1 cellular context compared by ENCODE assay signal in the genomic region with DNA sequence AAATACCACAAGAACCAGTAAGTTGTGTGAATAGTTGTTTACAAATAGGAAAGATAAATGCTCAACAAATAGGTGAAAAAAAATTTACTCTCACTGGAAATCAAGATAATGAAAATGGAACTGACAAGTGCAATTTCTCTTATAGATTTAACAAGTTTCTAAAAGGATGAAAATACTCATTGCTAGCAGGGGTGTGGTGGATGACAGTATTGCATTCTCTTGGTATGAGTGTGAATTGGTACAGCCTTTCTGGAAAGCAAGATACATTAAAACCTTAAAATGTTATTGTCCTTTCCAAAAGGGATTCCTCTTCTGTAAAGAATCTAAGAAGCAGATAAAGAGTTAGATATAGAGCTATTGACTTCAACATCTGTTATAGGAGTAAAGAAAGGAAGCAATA.
TF ChIP-seq lines count a peak whose summit lies in the region.

No MANE protein-coding gene starts in this region.

TF ChIP-seq in HepG2, 621 proteins besides CTCF, POLR2A, EP300 and RAD21 (continued from another document):
- TF ChIP-seq, protein P1, sequence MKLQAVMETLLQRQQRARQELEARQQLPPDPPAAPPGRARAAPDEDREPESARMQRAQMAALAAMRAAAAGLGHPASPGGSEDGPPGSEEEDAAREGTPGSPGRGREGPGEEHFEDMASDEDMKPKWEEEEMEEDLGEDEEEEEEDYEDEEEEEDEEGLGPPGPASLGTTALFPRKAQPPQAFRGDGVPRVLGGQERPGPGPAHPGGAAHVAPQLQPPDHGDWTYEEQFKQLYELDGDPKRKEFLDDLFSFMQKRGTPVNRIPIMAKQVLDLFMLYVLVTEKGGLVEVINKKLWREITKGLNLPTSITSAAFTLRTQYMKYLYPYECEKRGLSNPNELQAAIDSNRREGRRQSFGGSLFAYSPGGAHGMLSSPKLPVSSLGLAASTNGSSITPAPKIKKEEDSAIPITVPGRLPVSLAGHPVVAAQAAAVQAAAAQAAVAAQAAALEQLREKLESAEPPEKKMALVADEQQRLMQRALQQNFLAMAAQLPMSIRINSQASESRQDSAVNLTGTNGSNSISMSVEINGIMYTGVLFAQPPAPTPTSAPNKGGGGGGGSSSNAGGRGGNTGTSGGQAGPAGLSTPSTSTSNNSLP (IDR thresholded peaks at IDR 0.05; ENCODE audit: low read depth, low read length) = no peak
- TF ChIP-seq, protein P2, sequence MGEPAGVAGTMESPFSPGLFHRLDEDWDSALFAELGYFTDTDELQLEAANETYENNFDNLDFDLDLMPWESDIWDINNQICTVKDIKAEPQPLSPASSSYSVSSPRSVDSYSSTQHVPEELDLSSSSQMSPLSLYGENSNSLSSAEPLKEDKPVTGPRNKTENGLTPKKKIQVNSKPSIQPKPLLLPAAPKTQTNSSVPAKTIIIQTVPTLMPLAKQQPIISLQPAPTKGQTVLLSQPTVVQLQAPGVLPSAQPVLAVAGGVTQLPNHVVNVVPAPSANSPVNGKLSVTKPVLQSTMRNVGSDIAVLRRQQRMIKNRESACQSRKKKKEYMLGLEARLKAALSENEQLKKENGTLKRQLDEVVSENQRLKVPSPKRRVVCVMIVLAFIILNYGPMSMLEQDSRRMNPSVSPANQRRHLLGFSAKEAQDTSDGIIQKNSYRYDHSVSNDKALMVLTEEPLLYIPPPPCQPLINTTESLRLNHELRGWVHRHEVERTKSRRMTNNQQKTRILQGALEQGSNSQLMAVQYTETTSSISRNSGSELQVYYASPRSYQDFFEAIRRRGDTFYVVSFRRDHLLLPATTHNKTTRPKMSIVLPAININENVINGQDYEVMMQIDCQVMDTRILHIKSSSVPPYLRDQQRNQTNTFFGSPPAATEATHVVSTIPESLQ (CRISPR knock-in tag; conservative IDR thresholded peaks at IDR 0.05) = no peak
- TF ChIP-seq MBNL3 (CRISPR knock-in tag; conservative IDR thresholded peaks at IDR 0.05) = no peak
- TF ChIP-seq ZEB1 (IDR thresholded peaks at IDR 0.05; ENCODE audit: insufficient replicate concordance, low read depth) = no peak
- no peak for TF ChIP-seq NCOR1 (IDR thresholded peaks at IDR 0.05; ENCODE audit: borderline replicate concordance, low read length)
- TF ChIP-seq PTBP1 (IDR thresholded peaks at IDR 0.05; ENCODE audit: low read depth, low read length, poor library complexity, severe bottlenecking) = no peak
- TF ChIP-seq ZFP1 (CRISPR knock-in tag; IDR thresholded peaks at IDR 0.05) = no peak
